1 cellular context compared by ENCODE assay signal in genomic region chr11:129418039-129418438, GRCh38.
TF ChIP-seq lines count a peak whose summit lies in the region.

No MANE protein-coding gene starts in this region.

TF ChIP-seq in GM12878, 131 proteins besides CTCF, POLR2A, EP300 and RAD21 (continued from another document and continues in another):
- TF ChIP-seq ZBTB40 (IDR thresholded peaks at IDR 0.05; ENCODE audit: borderline replicate concordance): no peak
- TF ChIP-seq IRF4 (IDR thresholded peaks at IDR 0.05; ENCODE audit: low read depth, low read length): no peak
- no peak for TF ChIP-seq GATAD2B (conservative IDR thresholded peaks at IDR 0.05; ENCODE audit: low read depth)
- TF ChIP-seq PRDM15 (CRISPR knock-in tag; IDR thresholded peaks at IDR 0.05): no peak
- no peak for TF ChIP-seq CHD1 (IDR thresholded peaks at IDR 0.05; ENCODE audit: low read depth, low read length)
- TF ChIP-seq ASH2L (IDR thresholded peaks at IDR 0.05; ENCODE audit: borderline replicate concordance, low read depth): no peak
- no peak for TF ChIP-seq BACH1 (IDR thresholded peaks at IDR 0.05; ENCODE audit: borderline replicate concordance)
- TF ChIP-seq ATF7 (IDR thresholded peaks at IDR 0.05; ENCODE audit: low read depth): peak; percentile 56
- no peak for TF ChIP-seq HSF1 (IDR thresholded peaks at IDR 0.05; ENCODE audit: low read depth, low read length)
- TF ChIP-seq TCF12 (IDR thresholded peaks at IDR 0.05; ENCODE audit: low read depth, low read length): peak; percentile 56; the same call in 1 of the 2 replicates
- peak; percentile 75 for TF ChIP-seq TCF7 (IDR thresholded peaks at IDR 0.05; ENCODE audit: borderline replicate concordance)
- TF ChIP-seq ATF2 (IDR thresholded peaks at IDR 0.05; ENCODE audit: low read length): 0 out of 2 replicates have a peak, but pooled peaks have one; percentile 47
- no peak for TF ChIP-seq HDAC6 (IDR thresholded peaks at IDR 0.05; ENCODE audit: unreplicated experiment)
- no peak for TF ChIP-seq SMARCA5 (IDR thresholded peaks at IDR 0.05)
- TF ChIP-seq ZNF622 (IDR thresholded peaks at IDR 0.05): no peak
- TF ChIP-seq HDAC2 (IDR thresholded peaks at IDR 0.05): no peak
- TF ChIP-seq MLLT1 (IDR thresholded peaks at IDR 0.05): no peak
- no peak for TF ChIP-seq NR2C2 (IDR thresholded peaks at IDR 0.05; ENCODE audit: borderline replicate concordance, control insufficient read depth, insufficient read length, low read depth)
- no peak for TF ChIP-seq ZNF687 (IDR thresholded peaks at IDR 0.05)
- no peak for TF ChIP-seq SKIL (IDR thresholded peaks at IDR 0.05; ENCODE audit: low read depth, poor library complexity, severe bottlenecking)
- TF ChIP-seq STAT3 (IDR thresholded peaks at IDR 0.05; ENCODE audit: low read depth, low read length): no peak
- TF ChIP-seq KDM1A (IDR thresholded peaks at IDR 0.05; ENCODE audit: borderline replicate concordance): no peak
- TF ChIP-seq RB1 (IDR thresholded peaks at IDR 0.05; ENCODE audit: borderline replicate concordance): no peak
- no peak for TF ChIP-seq PKNOX1 (IDR thresholded peaks at IDR 0.05)
- 0 out of 2 replicates have a peak, but pooled peaks have one; percentile 13 for TF ChIP-seq GABPA (IDR thresholded peaks at IDR 0.05; ENCODE audit: low read depth)
- no peak; the same call in 1 of the 2 replicates for TF ChIP-seq BCL11A (IDR thresholded peaks at IDR 0.05; ENCODE audit: low read depth, low read length)
- TF ChIP-seq LARP7 (IDR thresholded peaks at IDR 0.05): no peak
- no peak for TF ChIP-seq NBN (IDR thresholded peaks at IDR 0.05)
- TF ChIP-seq ZZZ3 (IDR thresholded peaks at IDR 0.05; ENCODE audit: control insufficient read depth, insufficient read length, low read depth): no peak
- no peak for TF ChIP-seq RFX5 (IDR thresholded peaks at IDR 0.05; ENCODE audit: low read depth, low read length)
- TF ChIP-seq EGR1 (IDR thresholded peaks at IDR 0.05; ENCODE audit: borderline replicate concordance in 1 of 2, low read depth in 2 of 2, low read length in 2 of 2): no peak
- TF ChIP-seq BMI1 (IDR thresholded peaks at IDR 0.05; ENCODE audit: borderline replicate concordance): no peak
- no peak for TF ChIP-seq NFYA (IDR thresholded peaks at IDR 0.05; ENCODE audit: borderline replicate concordance, low read depth, low read length)
- no peak for TF ChIP-seq BRCA1 (IDR thresholded peaks at IDR 0.05; ENCODE audit: low read depth, low read length)
